Comparison of ENCODE assay signal across 8 cellular contexts in the genomic region with DNA sequence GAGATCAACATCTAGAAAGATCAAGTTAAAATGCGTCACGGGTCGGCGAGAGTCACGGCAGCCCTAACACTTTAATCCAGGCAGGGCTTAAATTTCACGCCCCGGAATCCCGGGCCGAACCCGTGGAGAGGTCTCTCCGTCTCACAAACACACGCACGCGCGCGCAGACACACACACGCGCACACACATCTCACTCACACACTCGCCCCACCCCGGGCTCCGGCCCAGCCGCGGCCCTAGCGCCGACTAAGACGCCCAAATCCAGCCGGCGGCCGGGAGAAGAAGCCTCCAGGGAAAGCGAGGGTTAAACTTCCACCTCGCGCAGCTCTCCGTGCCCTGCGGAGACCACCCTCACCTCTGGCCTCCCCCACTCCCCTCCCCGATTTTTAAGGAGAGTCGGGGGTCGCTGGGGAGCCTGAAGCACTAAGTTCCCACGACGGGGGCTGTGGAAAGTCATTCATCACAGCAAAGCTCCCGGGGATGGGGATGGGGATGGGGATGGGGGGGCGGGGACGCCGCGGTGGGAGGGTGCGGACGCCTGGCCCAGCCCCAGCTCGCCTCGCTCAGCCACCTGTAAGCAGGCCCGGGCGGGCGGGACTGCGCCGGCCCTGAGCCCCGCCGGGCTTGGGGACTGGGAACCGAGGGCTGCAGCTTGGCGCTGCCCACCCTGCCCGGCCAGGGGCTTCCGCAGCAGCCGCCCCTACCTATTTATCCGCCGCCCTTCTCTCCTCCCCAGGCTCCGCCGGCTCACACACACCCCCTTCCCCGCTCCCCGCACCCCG. TPM values are rescaled to one million over a fixed set of nuclear protein-coding genes. Genes with fewer than 3 reads are reported as not detected.
A peak's percentile ranks its signal among the peaks of the same experiment; 100 is the strongest.
DNase-seq lines count a peak whose midpoint lies in the region; ATAC-seq and TF ChIP-seq lines count a peak whose summit lies in the region.

No MANE protein-coding gene starts in this region.

- H4K20me1 ChIP-seq in SK-N-SH (ENCODE audit: insufficient read depth) = peaks cover 38% of the 10 kb centered on the region

- intact Hi-C loops in lower lobe of right lung (cut with DNase I) = no loop called here

- H3K4me2 ChIP-seq in SK-N-SH = peak overlapping the region; percentile 96

- H2AFZ ChIP-seq in SK-N-SH (ENCODE audit: low read depth) = no peak overlapping the region; the same call in 1 of the 2 replicates

- no peak for TF ChIP-seq RAD21 in SK-N-SH (IDR thresholded peaks at IDR 0.05; ENCODE audit: low read length)

- POLR2A ChIA-PET in SK-N-SH (lab: Yijun Ruan, JAX) = no interaction called here

- H3K4me1 ChIP-seq in SK-N-SH (ENCODE audit: control insufficient read depth in 1 of 2, insufficient read depth in 2 of 2, low read depth in 1 of 2, low read length in 1 of 2) (peaks cover 4 to 35% of the 10 kb centered on the region in 2 experiments; a peak in 3 of 4 replicates), duodenal mucosa (ENCODE audit: control insufficient read depth in 1 of 2, insufficient read depth in 2 of 2, low read length in 2 of 2) (peaks cover 17 to 32% of the 10 kb centered on the region in 2 donors), lower lobe of right lung (peaks cover 71% of the 10 kb centered on the region), stomach smooth muscle (ENCODE audit: control insufficient read depth, insufficient read depth, low read length) (peaks cover 39% of the 10 kb centered on the region)

- H3K4me3 ChIP-seq in SK-N-SH (ENCODE audit: low read depth in 2 of 2, low read length in 1 of 2) = peak overlapping the region; percentile 67 to 100
- H3K4me3 ChIP-seq in duodenal mucosa (ENCODE audit: low read depth in 1 of 2, low read length in 2 of 2) = peak overlapping the region; percentile 71 to 76
- H3K4me3 ChIP-seq in lower lobe of right lung = peak overlapping the region; percentile 73
- H3K4me3 ChIP-seq in stomach smooth muscle (ENCODE audit: low read length in 2 of 2) = peak overlapping the region; percentile 73 to 81

- TF ChIP-seq EP300 in SK-N-SH (IDR thresholded peaks at IDR 0.05; ENCODE audit: borderline replicate concordance in 1 of 2, low read depth in 1 of 2, low read length in 1 of 2) = no peak

- H3K27ac ChIP-seq in SK-N-SH (ENCODE audit: low read depth in 2 of 2, low read length in 1 of 2) (peak overlapping the region in 1 of 2 experiments; percentile 70; a peak in 2 of 4 replicates), duodenal mucosa (ENCODE audit: low read depth, low read length) (peak overlapping the region; percentile 85), lower lobe of right lung (peak overlapping the region; percentile 81), stomach smooth muscle (ENCODE audit: low read length) (peak overlapping the region; percentile 74)

- CTCF ChIA-PET in SK-N-SH (lab: Yijun Ruan, JAX) = no interaction called here

- H3K9me3 ChIP-seq in SK-N-SH = no peaks in the 10 kb centered on the region
- no peaks in the 10 kb centered on the region for H3K9me3 ChIP-seq in duodenal mucosa (ENCODE audit: control insufficient read depth in 1 of 2, low read length in 2 of 2)
- H3K9me3 ChIP-seq in lower lobe of right lung = no peaks in the 10 kb centered on the region
- H3K9me3 ChIP-seq in stomach smooth muscle (ENCODE audit: control insufficient read depth in 2 of 2, low read length in 2 of 2) = no peaks in the 10 kb centered on the region

- H3F3A ChIP-seq in SK-N-SH (replicated peaks; ENCODE audit: insufficient read depth) = peaks cover 22% of the 10 kb centered on the region

- DNase-seq in NCI-H1417 (lab: John Stamatoyannopoulos, UW) (peak in 2 of 3 experiments; percentile 26 to 33), NCI-H1417 treated with DMSO at 0.1 percent for 48 hours (lab: John Stamatoyannopoulos, UW) (no peak), SK-N-SH (no peak), lower lobe of right lung (peak; percentile 80), NCI-H1436 (lab: John Stamatoyannopoulos, UW) (no peak)
- DNase-seq in effector CD4-positive, alpha-beta T cell = no peak

- peak overlapping the region; percentile 91 for H3K9ac ChIP-seq in SK-N-SH
- peak overlapping the region; percentile 66 to 84 for H3K9ac ChIP-seq in duodenal mucosa (ENCODE audit: low read depth in 1 of 2, low read length in 2 of 2)
- peak overlapping the region; percentile 52 to 55 for H3K9ac ChIP-seq in stomach smooth muscle (ENCODE audit: low read length in 2 of 2)

- peaks cover 60% of the 10 kb centered on the region for H3K79me2 ChIP-seq in SK-N-SH (ENCODE audit: insufficient read depth)

- 2% methylated on average over 56 of the region's 67 CpGs for WGBS in SK-N-SH (ENCODE audit: low lambda C conversion rate)

- peak; percentile 34 to 50 for ATAC-seq in lower lobe of right lung

- no peaks in the 10 kb centered on the region for H3K36me3 ChIP-seq in SK-N-SH (replicated peaks in 1 of 2; ENCODE audit: control insufficient read depth in 1 of 2, insufficient read depth in 2 of 2, low read length in 1 of 2)
- H3K36me3 ChIP-seq in duodenal mucosa (ENCODE audit: control insufficient read depth in 1 of 2, insufficient read depth in 2 of 2, low read length in 2 of 2) = no peaks in the 10 kb centered on the region
- H3K36me3 ChIP-seq in lower lobe of right lung = no peaks in the 10 kb centered on the region
- no peaks in the 10 kb centered on the region for H3K36me3 ChIP-seq in stomach smooth muscle (ENCODE audit: control insufficient read depth in 2 of 2, insufficient read depth in 2 of 2, low read length in 2 of 2)

- H3K9me2 ChIP-seq in SK-N-SH = no peaks in the 10 kb centered on the region

- TF ChIP-seq CTCF in SK-N-SH (IDR thresholded peaks at IDR 0.05) (no peak), lower lobe of right lung (IDR thresholded peaks at IDR 0.05) (no peak)

- H3K27me3 ChIP-seq in SK-N-SH (ENCODE audit: insufficient read depth) (no peaks in the 10 kb centered on the region), duodenal mucosa (ENCODE audit: control insufficient read depth in 1 of 2, insufficient read depth in 2 of 2, low read length in 2 of 2) (peaks cover 12 to 18% of the 10 kb centered on the region in 2 donors), lower lobe of right lung (ENCODE audit: low read depth) (peaks cover 31% of the 10 kb centered on the region), stomach smooth muscle (ENCODE audit: control insufficient read depth in 1 of 2, insufficient read depth in 2 of 2, low read length in 2 of 2) (peaks cover 5 to 25% of the 10 kb centered on the region in 2 donors)

TF ChIP-seq in SK-N-SH, 30 proteins besides CTCF, POLR2A, EP300 and RAD21:
- no peak for TF ChIP-seq POLR2AphosphoS5 (IDR thresholded peaks at IDR 0.05; ENCODE audit: low read depth, low read length)
- TF ChIP-seq NRF1 (IDR thresholded peaks at IDR 0.05; ENCODE audit: low read depth, low read length) = peak; percentile 58

RNA-seq across cellular contexts. Expression of a gene that starts 1.6 kb away (rescaled TPM):
- 13.5 and 18.9 TPM in 2 replicates for polyA plus RNA-seq in SK-N-SH (2012; rRNA removed)
- polyA plus RNA-seq in SK-N-SH (2012; cell fraction: cytosol; rRNA removed) = 6.8 and 9.8 TPM in 2 replicates
- polyA plus RNA-seq in SK-N-SH (2012; cell fraction: nucleus; rRNA removed) = 36.8 and 43.2 TPM in 2 replicates
- 27.1 TPM for total RNA-seq in lower lobe of right lung

Comparison
In these comparisons a context has a peak if more than half of its experiments do, and no peak if none do; other contexts are left out.
1. DNase-seq: peak in NCI-H1417 (2 of 3) and lower lobe of right lung (single experiment); none in NCI-H1417 treated with DMSO at 0.1 percent for 48 hours (single experiment), SK-N-SH (single experiment), NCI-H1436 (single experiment) and effector CD4-positive, alpha-beta T cell (single experiment).
2. Peak in every context shown above with its lines, with median percentiles within 50 percentile points of each other: H3K4me3 ChIP-seq and H3K9ac ChIP-seq.